Comparison of ENCODE assay signal across 11 cellular contexts in genomic region chr13:73984949-73985691, GRCh38.
DNase-seq lines count a peak whose midpoint lies in the region; ATAC-seq and FAIRE-seq lines count a peak whose summit lies in the region.
"Had no signal": no experiment of that assay in that cellular context is flagged by ENCODE, and none has a peak within 500 bp of the region (broad histone marks: within the 10 kb centered on the region; RNA-seq: fewer than 3 reads in every experiment).

No MANE protein-coding gene starts in this region.

- peak overlapping the region; percentile 82 for H3K27ac ChIP-seq in naive thymus-derived CD4-positive, alpha-beta T cell (ENCODE audit: low read depth, low read length)
- H3K27ac ChIP-seq: stomach had no signal

- FAIRE-seq in frontal cortex (lab: Jason Lieb, UNC) = no peak
- FAIRE-seq: kidney had no signal

- no peaks in the 10 kb centered on the region for H3K9me3 ChIP-seq in naive thymus-derived CD4-positive, alpha-beta T cell (ENCODE audit: control insufficient read depth in 2 of 3, low read length in 3 of 3)
- H3K9me3 ChIP-seq: stomach had no signal

- peak; percentile 94 for ATAC-seq in naive thymus-derived CD4-positive, alpha-beta T cell

- no peaks in the 10 kb centered on the region for H3K27me3 ChIP-seq in naive thymus-derived CD4-positive, alpha-beta T cell (ENCODE audit: control insufficient read depth in 2 of 2, insufficient read depth in 2 of 2, low read length in 2 of 2)
- H3K27me3 ChIP-seq: stomach had no signal

- intact Hi-C loops in activated T-helper 1 cell treated with anti-CD3 and anti-CD28 coated beads, Interleukin-12 subunit alpha, Interleukin-12 subunit beta, Interleukin-2, Interleukin-4 antibody, amounts not matched to agents 30 ng/mL and 10 ng/mL and 1 ng/mL, durations not matched to agents 14 hours and 24 hours and 36 hours (cut with micrococcal nuclease) = loop anchor here (1.0 to 5.0 kb wide), 7 partner anchors 40 to 302 kb away; partner anchors contain the start of gene KLF12
- intact Hi-C loops in naive thymus-derived CD4-positive, alpha-beta T cell (cut with micrococcal nuclease) = loop anchor here (1.0 to 5.0 kb wide), 12 partner anchors 14 to 928 kb away; partner anchors contain the start of genes KLF12 (in 1 of the 2) and KLF5 (in 1 of the 2)

- CTCF ChIA-PET in naive thymus-derived CD4-positive, alpha-beta T cell (lab: Charles Lee) = interaction anchor here (0.7 to 2.9 kb wide), 7 partner anchors 20 to 301 kb away, joined by 3 to 22 read pairs (median 3); no protein-coding TSS in a partner anchor

- H3K4me1 ChIP-seq in naive thymus-derived CD4-positive, alpha-beta T cell (ENCODE audit: control insufficient read depth in 2 of 2, insufficient read depth in 2 of 2, low read length in 2 of 2) = peaks cover 28 to 52% of the 10 kb centered on the region in 2 donors

- peak overlapping the region; percentile 79 for H3K27ac Mint-ChIP-seq in activated T-helper 1 cell treated with anti-CD3 and anti-CD28 coated beads, Interleukin-12 subunit alpha, Interleukin-12 subunit beta, Interleukin-2, Interleukin-4 antibody, amounts not matched to agents 30 ng/mL and 10 ng/mL and 1 ng/mL, durations not matched to agents 14 hours and 24 hours and 36 hours
- peak overlapping the region in 1 of 9 donors; percentile 80 for H3K27ac Mint-ChIP-seq in naive thymus-derived CD4-positive, alpha-beta T cell
- H3K27ac Mint-ChIP-seq in stimulated activated naive CD8-positive, alpha-beta T cell treated with anti-CD3 and anti-CD28 coated beads, Interleukin-15, Interleukin-2, amounts not matched to agents 100 ng/mL and 50 ng/mL, for 24 hours = peak overlapping the region; percentile 95

- H3K36me3 ChIP-seq in naive thymus-derived CD4-positive, alpha-beta T cell (ENCODE audit: control insufficient read depth in 2 of 3, insufficient read depth in 3 of 3, low read length in 3 of 3) = no peaks in the 10 kb centered on the region

- H3K27me3 Mint-ChIP-seq in activated T-helper 1 cell treated with anti-CD3 and anti-CD28 coated beads, Interleukin-12 subunit alpha, Interleukin-12 subunit beta, Interleukin-2, Interleukin-4 antibody, amounts not matched to agents 30 ng/mL and 10 ng/mL and 1 ng/mL, durations not matched to agents 14 hours and 24 hours and 36 hours (ENCODE audit: insufficient read depth) = no peaks in the 10 kb centered on the region
- H3K27me3 Mint-ChIP-seq in naive thymus-derived CD4-positive, alpha-beta T cell = no peaks in the 10 kb centered on the region
- H3K27me3 Mint-ChIP-seq in stimulated activated naive CD8-positive, alpha-beta T cell treated with anti-CD3 and anti-CD28 coated beads, Interleukin-15, Interleukin-2, amounts not matched to agents 100 ng/mL and 50 ng/mL, for 24 hours = no peaks in the 10 kb centered on the region

- DNase-seq in activated gamma-delta T cell treated with Interleukin-2 at 50 U/mL for 16 hours = peak; percentile 60
- no peak for DNase-seq in activated gamma-delta T cell (lab: John Stamatoyannopoulos, UW)
- peak; percentile 48 for DNase-seq in activated T-helper 1 cell treated with anti-CD3 and anti-CD28 coated beads, Interleukin-12 subunit alpha, Interleukin-12 subunit beta, Interleukin-2, Interleukin-4 antibody, amounts not matched to agents 30 ng/mL and 10 ng/mL and 1 ng/mL, durations not matched to agents 14 hours and 24 hours and 36 hours (ENCODE audit: low spot score)
- peak; percentile 48 to 95 (median 91) for DNase-seq in naive thymus-derived CD4-positive, alpha-beta T cell
- no peak for DNase-seq in A172 (ENCODE audit: low spot score)
- no peak for DNase-seq in GM03348 (ENCODE audit: low spot score)
- DNase-seq in frontal cortex (ENCODE audit: low spot score in 2 of 2) = no peak
- DNase-seq: kidney, NCI-H774, stomach had no signal

- H3K4me1 Mint-ChIP-seq in activated T-helper 1 cell treated with anti-CD3 and anti-CD28 coated beads, Interleukin-12 subunit alpha, Interleukin-12 subunit beta, Interleukin-2, Interleukin-4 antibody, amounts not matched to agents 30 ng/mL and 10 ng/mL and 1 ng/mL, durations not matched to agents 14 hours and 24 hours and 36 hours (ENCODE audit: low read depth) = peaks cover 36% of the 10 kb centered on the region
- peaks cover 28 to 54% (median 44%) of the 10 kb centered on the region in 7 donors for H3K4me1 Mint-ChIP-seq in naive thymus-derived CD4-positive, alpha-beta T cell
- peaks cover 52% of the 10 kb centered on the region for H3K4me1 Mint-ChIP-seq in stimulated activated naive CD8-positive, alpha-beta T cell treated with anti-CD3 and anti-CD28 coated beads, Interleukin-15, Interleukin-2, amounts not matched to agents 100 ng/mL and 50 ng/mL, for 24 hours (ENCODE audit: low read depth)

- POLR2A ChIA-PET in naive thymus-derived CD4-positive, alpha-beta T cell (lab: Charles Lee) = interaction anchor here (0.6 to 3.0 kb wide), 21 partner anchors 9 to 303 kb away, joined by 3 to 33 read pairs (median 4); partner anchors contain the start of gene KLF12

- peak overlapping the region; percentile 69 for H3K4me3 Mint-ChIP-seq in activated T-helper 1 cell treated with anti-CD3 and anti-CD28 coated beads, Interleukin-12 subunit alpha, Interleukin-12 subunit beta, Interleukin-2, Interleukin-4 antibody, amounts not matched to agents 30 ng/mL and 10 ng/mL and 1 ng/mL, durations not matched to agents 14 hours and 24 hours and 36 hours
- H3K4me3 Mint-ChIP-seq in naive thymus-derived CD4-positive, alpha-beta T cell = peak overlapping the region in 9 of 10 donors; percentile 67 to 89 (median 78)
- H3K4me3 Mint-ChIP-seq in stimulated activated naive CD8-positive, alpha-beta T cell treated with anti-CD3 and anti-CD28 coated beads, Interleukin-15, Interleukin-2, amounts not matched to agents 100 ng/mL and 50 ng/mL, for 24 hours = peak overlapping the region; percentile 66

- peaks cover 7% of the 10 kb centered on the region for H3K36me3 Mint-ChIP-seq in activated T-helper 1 cell treated with anti-CD3 and anti-CD28 coated beads, Interleukin-12 subunit alpha, Interleukin-12 subunit beta, Interleukin-2, Interleukin-4 antibody, amounts not matched to agents 30 ng/mL and 10 ng/mL and 1 ng/mL, durations not matched to agents 14 hours and 24 hours and 36 hours (ENCODE audit: low read depth)
- peaks cover 6 to 19% (median 13%) of the 10 kb centered on the region in 5 donors for H3K36me3 Mint-ChIP-seq in naive thymus-derived CD4-positive, alpha-beta T cell
- H3K36me3 Mint-ChIP-seq in stimulated activated naive CD8-positive, alpha-beta T cell treated with anti-CD3 and anti-CD28 coated beads, Interleukin-15, Interleukin-2, amounts not matched to agents 100 ng/mL and 50 ng/mL, for 24 hours (ENCODE audit: low read depth) = peaks cover 10% of the 10 kb centered on the region

- H3K9me3 Mint-ChIP-seq in activated T-helper 1 cell treated with anti-CD3 and anti-CD28 coated beads, Interleukin-12 subunit alpha, Interleukin-12 subunit beta, Interleukin-2, Interleukin-4 antibody, amounts not matched to agents 30 ng/mL and 10 ng/mL and 1 ng/mL, durations not matched to agents 14 hours and 24 hours and 36 hours = no peaks in the 10 kb centered on the region
- peaks cover 0 to 2% (median 0%) of the 10 kb centered on the region in 11 donors for H3K9me3 Mint-ChIP-seq in naive thymus-derived CD4-positive, alpha-beta T cell
- H3K9me3 Mint-ChIP-seq in stimulated activated naive CD8-positive, alpha-beta T cell treated with anti-CD3 and anti-CD28 coated beads, Interleukin-15, Interleukin-2, amounts not matched to agents 100 ng/mL and 50 ng/mL, for 24 hours = no peaks in the 10 kb centered on the region

- peak overlapping the region; percentile 14 for H3K4me3 ChIP-seq in naive thymus-derived CD4-positive, alpha-beta T cell (ENCODE audit: low read length)
- H3K4me3 ChIP-seq: stomach had no signal

Comparison
In these comparisons a context has a peak if more than half of its experiments do, and no peak if none do; other contexts are left out.
1. DNase-seq: peak in activated gamma-delta T cell treated with Interleukin-2 at 50 U/mL for 16 hours (single experiment), activated T-helper 1 cell treated with anti-CD3 and anti-CD28 coated beads, Interleukin-12 subunit alpha, Interleukin-12 subunit beta, Interleukin-2, Interleukin-4 antibody, amounts not matched to agents 30 ng/mL and 10 ng/mL and 1 ng/mL, durations not matched to agents 14 hours and 24 hours and 36 hours (single experiment) and naive thymus-derived CD4-positive, alpha-beta T cell (9 of 9); none in activated gamma-delta T cell (single experiment), A172 (single experiment), GM03348 (single experiment) and frontal cortex (0 of 2).
2. Peak in every context shown above with its lines, with median percentiles within 50 percentile points of each other: H3K4me3 Mint-ChIP-seq.